9 cellular contexts compared by ENCODE assay signal in genomic region chr5:81302596-81302995, GRCh38. TPM values are rescaled to one million over a fixed set of nuclear protein-coding genes. Genes with fewer than 3 reads are reported as not detected.
DNase-seq lines count a peak whose midpoint lies in the region; ATAC-seq and TF ChIP-seq lines count a peak whose summit lies in the region.
"Had no signal": no experiment of that assay in that cellular context is flagged by ENCODE, and none has a peak within 500 bp of the region (broad histone marks: within the 10 kb centered on the region; RNA-seq: fewer than 3 reads in every experiment).

No MANE protein-coding gene starts in this region.

- H3F3A ChIP-seq in Loucy (ENCODE audit: low read depth): no peaks in the 10 kb centered on the region

- H3K36me3 ChIP-seq in BLaER1 treated with 17β-estradiol and CSF1 and Interleukin-3, amounts not matched to agents 10 nM and 100 nM: peaks cover 8 to 17% (median 11%) of the 10 kb centered on the region in 11 experiments; a peak in 19 of 22 replicates
- no peaks in the 10 kb centered on the region for H3K36me3 ChIP-seq in Loucy (ENCODE audit: insufficient read depth, low read length)
- H3K36me3 ChIP-seq in colonic mucosa: no peaks in the 10 kb centered on the region

- H3K36me3 Mint-ChIP-seq in nephron (ENCODE audit: low read depth): peaks cover 8% of the 10 kb centered on the region

- TF ChIP-seq CTCF in Loucy (conservative IDR thresholded peaks at IDR 0.05; ENCODE audit: low read length): no peak
- TF ChIP-seq CTCF in colonic mucosa (IDR thresholded peaks at IDR 0.05): no peak
- no peak for TF ChIP-seq CTCF in nephron (IDR thresholded peaks at IDR 0.05; ENCODE audit: unreplicated experiment in 3 of 3)
- TF ChIP-seq CTCF in omental fat pad (IDR thresholded peaks at IDR 0.05): no peak

- peak overlapping the region; percentile 91 to 95 (median 92) for H3K4me3 Mint-ChIP-seq in nephron

- H3K27ac Mint-ChIP-seq in nephron: peak overlapping the region in 2 of 3 experiments; percentile 97

- no peaks in the 10 kb centered on the region for H3K9me3 ChIP-seq in BLaER1 treated with 17β-estradiol and CSF1 and Interleukin-3, amounts not matched to agents 10 nM and 100 nM (replicated peaks in 1 of 11)
- H3K9me3 ChIP-seq in Loucy (ENCODE audit: insufficient read depth, low read depth, low read length) (no peaks in the 10 kb centered on the region), colonic mucosa (no peaks in the 10 kb centered on the region)

- peaks cover 31% of the 10 kb centered on the region for H3K4me1 Mint-ChIP-seq in nephron

- H3K27me3 Mint-ChIP-seq in nephron (ENCODE audit: low read depth): no peaks in the 10 kb centered on the region

- peak overlapping the region; percentile 76 to 98 (median 91) for H3K4me2 ChIP-seq in BLaER1 treated with 17β-estradiol and CSF1 and Interleukin-3, amounts not matched to agents 10 nM and 100 nM
- H3K4me2 ChIP-seq in Loucy (ENCODE audit: low read depth, low read length, poor library complexity, severe bottlenecking): peak overlapping the region; percentile 91

- H3K4me3 ChIP-seq in BLaER1 treated with 17β-estradiol and CSF1 and Interleukin-3, amounts not matched to agents 10 nM and 100 nM: peak overlapping the region in 9 of 10 experiments; percentile 76 to 96 (median 88); a peak in 17 of 20 replicates
- H3K4me3 ChIP-seq in Loucy (ENCODE audit: low read length, poor library complexity, severe bottlenecking): peak overlapping the region; percentile 89
- H3K4me3 ChIP-seq in colonic mucosa: peak overlapping the region; percentile 88

- peak overlapping the region in 7 of 11 experiments; percentile 88 to 96 (median 91); a peak in 5 of 22 replicates for H3K27ac ChIP-seq in BLaER1 treated with 17β-estradiol and CSF1 and Interleukin-3, amounts not matched to agents 10 nM and 100 nM
- H3K27ac ChIP-seq in colonic mucosa: no peak overlapping the region

- H3K27me3 ChIP-seq in BLaER1 treated with 17β-estradiol and CSF1 and Interleukin-3, amounts not matched to agents 10 nM and 100 nM: no peaks in the 10 kb centered on the region
- H3K27me3 ChIP-seq in Loucy (ENCODE audit: insufficient read depth, low read length, poor library complexity, severe bottlenecking) (no peaks in the 10 kb centered on the region), colonic mucosa (no peaks in the 10 kb centered on the region)

- no peak for ATAC-seq in GM19463 (IDR thresholded peaks at IDR 0.05; ENCODE audit: unreplicated experiment)
- ATAC-seq in omental fat pad (ENCODE audit: low FRiP score): no peak
- no peak for ATAC-seq in HG03439 (IDR thresholded peaks at IDR 0.05; ENCODE audit: unreplicated experiment)

- H2AFZ ChIP-seq in Loucy (ENCODE audit: low read length): no peak overlapping the region

- H4K20me1 ChIP-seq in BLaER1 treated with 17β-estradiol and CSF1 and Interleukin-3, amounts not matched to agents 10 nM and 100 nM: peaks cover 0 to 12% (median 0%) of the 10 kb centered on the region in 11 experiments; a peak in 1 of 22 replicates
- peaks cover 2% of the 10 kb centered on the region for H4K20me1 ChIP-seq in Loucy (ENCODE audit: insufficient read depth, low read length, poor library complexity, severe bottlenecking)

- peaks cover 27 to 46% (median 30%) of the 10 kb centered on the region in 10 experiments for H3K4me1 ChIP-seq in BLaER1 treated with 17β-estradiol and CSF1 and Interleukin-3, amounts not matched to agents 10 nM and 100 nM
- H3K4me1 ChIP-seq in Loucy (ENCODE audit: insufficient read depth, low read length, poor library complexity, severe bottlenecking) (peaks cover 35% of the 10 kb centered on the region), colonic mucosa (peaks cover 12% of the 10 kb centered on the region)

- H3K9me3 Mint-ChIP-seq in nephron: no peaks in the 10 kb centered on the region

- H3K79me2 ChIP-seq in Loucy (ENCODE audit: insufficient read depth, low read length): peaks cover 48% of the 10 kb centered on the region

- intact Hi-C loops in colonic mucosa (cut with DNase I): no loop called here

- H3K9me2 ChIP-seq in Loucy (replicated peaks; ENCODE audit: low read depth, low read length): no peaks in the 10 kb centered on the region

- H3K9ac ChIP-seq in BLaER1 treated with 17β-estradiol and CSF1 and Interleukin-3, amounts not matched to agents 10 nM and 100 nM: peak overlapping the region; percentile 88 to 97 (median 92); a peak in 16 of 22 replicates
- peak overlapping the region; percentile 92 for H3K9ac ChIP-seq in Loucy (ENCODE audit: low read depth, low read length, poor library complexity, severe bottlenecking)
- H3K9ac ChIP-seq in colonic mucosa (ENCODE audit: low read depth in 2 of 2, low read length in 2 of 2): no peak overlapping the region

- DNase-seq in colonic mucosa: no peak
- DNase-seq in NCI-H748 treated with DMSO at 0.1 percent for 48 hours (lab: John Stamatoyannopoulos, UW): no peak
- DNase-seq in omental fat pad (ENCODE audit: low spot score): no peak
- DNase-seq: stimulated activated CD4-positive, alpha-beta T cell treated with anti-CD3 and anti-CD28 coated beads, Interleukin-4, amount 100 ng/mL, for 4 hours had no signal

RNA-seq across cellular contexts. Expression of gene ZCCHC9, which starts 1.2 kb away (rescaled TPM):
- total RNA-seq in colonic mucosa (10 to 100 TPM; 21.7 to 24.9 TPM), omental fat pad (10 to 100 TPM; 14.2 to 23.0 (median 20.0) TPM)

Comparison
In these comparisons a context has a peak if more than half of its experiments do, and no peak if none do; other contexts are left out.
1. H3K9ac ChIP-seq: peak in BLaER1 treated with 17β-estradiol and CSF1 and Interleukin-3, amounts not matched to agents 10 nM and 100 nM (11 of 11) and Loucy (single experiment); none in colonic mucosa (0 of 2).
2. Peak in every context shown above with its lines, with median percentiles within 50 percentile points of each other: H3K4me3 ChIP-seq.